8 cellular contexts compared by ENCODE assay signal in genomic region chr19:11699931-11700794, GRCh38. TPM values are rescaled to one million over a fixed set of nuclear protein-coding genes. Genes with fewer than 3 reads are reported as not detected.
A peak's percentile ranks its signal among the peaks of the same experiment; 100 is the strongest.
DNase-seq lines count a peak whose midpoint lies in the region; ATAC-seq and TF ChIP-seq lines count a peak whose summit lies in the region.

No MANE protein-coding gene starts in this region.

- H2AFZ ChIP-seq in smooth muscle cell (ENCODE audit: low read depth): no peak overlapping the region

- no TSS peak for BruUV-seq in Calu3 (replicated peaks; lab: Mats Ljungman, UMichigan)

- H3K27ac Mint-ChIP-seq in Calu3 (ENCODE audit: unreplicated experiment): no peak overlapping the region

- ATAC-seq in SK-N-SH treated with all-trans-retinoic acid at 6 μM for 48 hours: peak; percentile 81
- ATAC-seq in HG03378 (IDR thresholded peaks at IDR 0.05; ENCODE audit: unreplicated experiment): no peak

- H3K36me3 Mint-ChIP-seq in Calu3 (ENCODE audit: insufficient read depth, unreplicated experiment): peaks cover 1% of the 10 kb centered on the region

- H3K36me3 ChIP-seq in smooth muscle cell (ENCODE audit: low read depth): no peaks in the 10 kb centered on the region

- TF ChIP-seq CTCF in Calu3 (IDR thresholded peaks at IDR 0.05; ENCODE audit: unreplicated experiment): peak; percentile 43
- peak; percentile 79 for TF ChIP-seq CTCF in fibroblast of pulmonary artery (IDR thresholded peaks at IDR 0.05; ENCODE audit: low read length, missing control alignments)
- TF ChIP-seq CTCF in smooth muscle cell (IDR thresholded peaks at IDR 0.05; ENCODE audit: borderline replicate concordance, insufficient read depth, poor library complexity, severe bottlenecking): peak; percentile 66

- H3K4me1 Mint-ChIP-seq in Calu3 (ENCODE audit: low read depth, unreplicated experiment): peaks cover 7% of the 10 kb centered on the region

- intact Hi-C loops in Calu3 (cut with micrococcal nuclease; ENCODE audit: unreplicated experiment): loop anchor here (5.0 kb wide), 1 partner anchor 442 kb away; the partner anchor contains the start of gene ZNF20
- intact Hi-C loops in posterior vena cava (cut with DNase I): no loop called here

- 68% methylated on average over 6 of the region's 6 CpGs for WGBS in smooth muscle cell (ENCODE audit: low lambda C conversion rate)

- no peaks in the 10 kb centered on the region for H3K27me3 Mint-ChIP-seq in Calu3 (ENCODE audit: unreplicated experiment)

- no peaks in the 10 kb centered on the region for H4K20me1 ChIP-seq in smooth muscle cell (ENCODE audit: low read depth)

- H3K4me3 ChIP-seq in fibroblast of pulmonary artery (replicated peaks; ENCODE audit: low read depth, low read length) (no peak overlapping the region), smooth muscle cell (no peak overlapping the region)

- no peak overlapping the region for H3K27ac ChIP-seq in smooth muscle cell (ENCODE audit: low read depth)

- H3F3A ChIP-seq in smooth muscle cell (ENCODE audit: low read depth): no peaks in the 10 kb centered on the region

- H3K4me2 ChIP-seq in smooth muscle cell: no peak overlapping the region

- no peak overlapping the region for H3K9ac ChIP-seq in smooth muscle cell (ENCODE audit: low read depth)

- H3K9me3 Mint-ChIP-seq in Calu3 (ENCODE audit: low read depth, unreplicated experiment): peaks cover 5% of the 10 kb centered on the region

- no peak overlapping the region for H3K4me3 Mint-ChIP-seq in Calu3 (ENCODE audit: low read depth, unreplicated experiment)

- CTCF ChIA-PET in Calu3 (lab: Charles Lee): interaction anchor here (0.6 to 1.7 kb wide), 3 partner anchors 39 to 440 kb away, joined by 3 to 4 read pairs (median 3); partner anchors contain the start of genes ZNF20 and ZNF823

- no peaks in the 10 kb centered on the region for H3K4me1 ChIP-seq in smooth muscle cell (ENCODE audit: low read depth)

- DNase-seq in Calu3 (peak; percentile 8), HS-5 (ENCODE audit: low read depth) (peak; percentile 24), fibroblast of pulmonary artery (ENCODE audit: low read depth) (peak; percentile 60), smooth muscle cell (lab: John Stamatoyannopoulos, UW; ENCODE audit: unreplicated experiment) (no peak), posterior vena cava (ENCODE audit: low spot score) (no peak), activated T-cell treated with anti-CD3 and anti-CD28 coated beads for 4 hours (no peak)

- no peaks in the 10 kb centered on the region for H3K79me2 ChIP-seq in smooth muscle cell (ENCODE audit: low read depth)

- no peaks in the 10 kb centered on the region for H3K9me3 ChIP-seq in smooth muscle cell (replicated peaks; ENCODE audit: low read depth)

- no peaks in the 10 kb centered on the region for H3K27me3 ChIP-seq in smooth muscle cell (ENCODE audit: low read depth)

TF ChIP-seq in SK-N-SH treated with all-trans-retinoic acid at 6 μM for 48 hours, 23 proteins besides CTCF, POLR2A, EP300 and RAD21:
- no peak for TF ChIP-seq ZNF565 (CRISPR knock-in tag; conservative IDR thresholded peaks at IDR 0.05; ENCODE audit: low read depth)
- no peak for TF ChIP-seq ZFP3 (CRISPR knock-in tag; IDR thresholded peaks at IDR 0.05)
- no peak for TF ChIP-seq ZFP30 (CRISPR knock-in tag; IDR thresholded peaks at IDR 0.05)
- no peak for TF ChIP-seq BACH2 (CRISPR knock-in tag; IDR thresholded peaks at IDR 0.05; ENCODE audit: borderline replicate concordance)
- no peak for TF ChIP-seq CSDC2 (CRISPR knock-in tag; IDR thresholded peaks at IDR 0.05)
- TF ChIP-seq POU6F1 (CRISPR knock-in tag; IDR thresholded peaks at IDR 0.05; ENCODE audit: borderline replicate concordance, low read depth): no peak
- TF ChIP-seq RARB (CRISPR knock-in tag; IDR thresholded peaks at IDR 0.05): no peak
- TF ChIP-seq ZC3H10 (CRISPR knock-in tag; IDR thresholded peaks at IDR 0.05): no peak

RNA-seq across cellular contexts. Expression of gene ZNF823, which starts 38.6 kb away (rescaled TPM):
- total RNA-seq in Calu3 (2022): 7.4 and 7.9 TPM in 2 replicates
- total RNA-seq in smooth muscle cell: 5.7 and 12.1 TPM in 2 replicates
- 0.95 and 1.0 TPM in 2 replicates for polyA plus RNA-seq in smooth muscle cell
- total RNA-seq in posterior vena cava: 1 to 10 TPM; 4.5 to 5.4 TPM

Comparison
In these comparisons a context has a peak if more than half of its experiments do, and no peak if none do; other contexts are left out.
1. DNase-seq: peak in Calu3 (single experiment), HS-5 (single experiment) and fibroblast of pulmonary artery (single experiment); none in smooth muscle cell (single experiment), posterior vena cava (single experiment) and activated T-cell treated with anti-CD3 and anti-CD28 coated beads for 4 hours (single experiment).
2. Peak in every context shown above with its lines, with median percentiles within 50 percentile points of each other: CTCF ChIP-seq.